Comparison of ENCODE assay signal across 8 cellular contexts in the genomic region with DNA sequence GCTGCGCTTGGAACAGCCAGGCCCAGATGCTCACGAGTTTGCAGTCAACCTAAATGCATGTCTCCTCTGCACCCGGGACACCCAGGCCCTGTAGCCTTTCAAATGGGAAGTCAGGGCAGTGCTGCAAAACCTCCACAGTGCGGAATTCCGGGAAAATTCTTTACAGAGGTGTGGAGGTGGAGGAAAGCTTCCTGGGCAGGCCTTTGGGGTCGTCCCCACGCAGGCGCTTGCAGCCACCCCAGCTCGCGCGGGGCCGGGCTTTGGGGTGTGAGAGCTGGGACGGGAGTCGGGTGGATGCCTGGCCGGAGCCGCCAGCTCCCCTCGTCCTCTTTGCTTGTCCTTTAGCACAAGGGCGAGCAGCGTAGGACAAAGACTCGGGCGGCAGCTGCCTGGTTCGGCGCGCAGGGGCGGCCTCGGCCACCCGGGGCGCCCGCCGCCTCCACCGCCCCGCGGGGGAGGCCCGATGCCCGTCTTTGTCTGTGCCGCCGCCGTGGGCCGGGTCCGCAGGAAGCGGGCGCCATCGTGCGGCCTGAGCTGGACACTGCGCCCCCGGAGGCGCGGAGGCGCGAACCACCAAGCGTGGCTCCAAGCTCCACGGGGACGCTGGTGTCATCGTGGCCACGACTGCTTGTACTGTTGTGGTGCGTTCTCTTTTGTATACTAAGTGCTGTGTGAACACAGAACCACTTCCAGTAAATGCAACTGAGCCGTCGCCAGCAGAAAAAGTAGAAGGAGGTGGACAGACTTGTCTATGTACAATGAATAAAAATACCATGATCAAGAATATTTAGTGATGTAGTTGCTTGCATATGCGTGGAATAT. TPM values are rescaled to one million over a fixed set of nuclear protein-coding genes. Genes with fewer than 3 reads are reported as not detected.
A peak's percentile ranks its signal among the peaks of the same experiment; 100 is the strongest.
DNase-seq lines count a peak whose midpoint lies in the region; ATAC-seq, FAIRE-seq and TF ChIP-seq lines count a peak whose summit lies in the region.

No MANE protein-coding gene starts in this region.

- ATAC-seq in GM19468 (IDR thresholded peaks at IDR 0.05; ENCODE audit: extremely low read depth, unreplicated experiment) = peak; percentile 90

- no peaks in the 10 kb centered on the region for H3K36me3 ChIP-seq in tibial artery

- H3K4me1 ChIP-seq in tibial artery = peaks cover 0 to 9% (median 8%) of the 10 kb centered on the region in 4 donors

- H3K27ac ChIP-seq in tibial artery = no peak overlapping the region

- DNase-seq in D721Med (ENCODE audit: insufficient read length, low spot score) (peak; percentile 73), HPDE6-E6E7 (ENCODE audit: extremely low spot score) (peak; percentile 56), RPMI7951 (ENCODE audit: low read depth) (peak; percentile 48), glutamatergic neuron (peak; percentile 90), osteocyte (ENCODE audit: extremely low spot score, unreplicated experiment) (peak; percentile 90), tibial artery (peak; percentile 33 to 66)
- peak; percentile 22 to 55 (median 30) for DNase-seq in activated naive CD4-positive, alpha-beta T cell (lab: John Stamatoyannopoulos, UW)

- intact Hi-C loops in tibial artery (cut with DNase I; ENCODE audit: low total_unique reads) = no loop called here

- H3K27ac Mint-ChIP-seq in glutamatergic neuron (ENCODE audit: unreplicated experiment) = peak overlapping the region; percentile 64
- H3K27ac Mint-ChIP-seq in osteocyte (ENCODE audit: unreplicated experiment) = no peak overlapping the region

- H3K4me3 Mint-ChIP-seq in glutamatergic neuron (ENCODE audit: unreplicated experiment) (peak overlapping the region; percentile 75), osteocyte (ENCODE audit: unreplicated experiment) (peak overlapping the region; percentile 61)

- TF ChIP-seq CTCF in D721Med (IDR thresholded peaks at IDR 0.05; ENCODE audit: insufficient read depth, missing control alignments) = peak; percentile 91
- TF ChIP-seq CTCF in glutamatergic neuron (IDR thresholded peaks at IDR 0.05; ENCODE audit: partially characterized antibody, unreplicated experiment) = peak; percentile 97
- peak; percentile 100 for TF ChIP-seq CTCF in osteocyte (IDR thresholded peaks at IDR 0.05)
- TF ChIP-seq CTCF in tibial artery (IDR thresholded peaks at IDR 0.05) = peak; percentile 74 to 90

- H3K27me3 Mint-ChIP-seq in glutamatergic neuron (ENCODE audit: unreplicated experiment) (peaks cover 2% of the 10 kb centered on the region), osteocyte (ENCODE audit: unreplicated experiment) (peaks cover 62% of the 10 kb centered on the region)

- H3K9me3 ChIP-seq in tibial artery = no peaks in the 10 kb centered on the region

- H3K9me3 Mint-ChIP-seq in glutamatergic neuron (ENCODE audit: unreplicated experiment) (no peaks in the 10 kb centered on the region), osteocyte (ENCODE audit: unreplicated experiment) (no peaks in the 10 kb centered on the region)

- H3K36me3 Mint-ChIP-seq in glutamatergic neuron (ENCODE audit: unreplicated experiment) (no peaks in the 10 kb centered on the region), osteocyte (ENCODE audit: unreplicated experiment) (no peaks in the 10 kb centered on the region)

- peaks cover 0 to 61% of the 10 kb centered on the region in 2 donors for H3K27me3 ChIP-seq in tibial artery

- no peak for FAIRE-seq in D721Med (lab: Jason Lieb, UNC)

- H3K4me1 Mint-ChIP-seq in glutamatergic neuron (ENCODE audit: low read depth, unreplicated experiment) (no peaks in the 10 kb centered on the region), osteocyte (ENCODE audit: unreplicated experiment) (no peaks in the 10 kb centered on the region)

- peak overlapping the region; percentile 20 to 45 for H3K4me3 ChIP-seq in tibial artery

RNA-seq across cellular contexts. Expression of a gene that starts 28.2 kb away (rescaled TPM):
- total RNA-seq in RPMI7951 (2014; rRNA removed; shearing (Covaris generic)) = under 0.01 TPM in 1 of 2 replicates, not detected in the other
- total RNA-seq in glutamatergic neuron (ENCODE audit: unreplicated experiment) (29.1 TPM), osteocyte (9.7 and 10.7 TPM in 2 replicates)

Comparison
In these comparisons a context has a peak if more than half of its experiments do, and no peak if none do; other contexts are left out.
1. DNase-seq: peak in every context shown above with its lines; median percentile 90 in glutamatergic neuron; 90 in osteocyte; 73 in D721Med; 56 in HPDE6-E6E7; 50 in tibial artery; 48 in RPMI7951; 30 in activated naive CD4-positive, alpha-beta T cell.
2. RNA of a gene that starts 28.2 kb away (total RNA-seq): 29.1 TPM in glutamatergic neuron (single experiment) and 9.7 to 10.7 TPM in osteocyte; under 0.01 TPM in RPMI7951; every median in the first group is over 10 times any median in the second.
3. Peak in every context shown above with its lines, with median percentiles within 50 percentile points of each other: CTCF ChIP-seq.